ENCODE assay signal across 1 cellular context in genomic region chr13:48975926-48976676, GRCh38.
TF ChIP-seq lines count a peak whose summit lies in the region.

No MANE protein-coding gene starts in this region.

TF ChIP-seq in K562, 482 proteins besides CTCF, POLR2A, EP300 and RAD21 (continued from another document and continues in another):
- TF ChIP-seq NRF1 (conservative IDR thresholded peaks at IDR 0.05 in 1 of 2, IDR thresholded peaks at IDR 0.05 in 1 of 2) = peak; percentile 68 to 74
- no peak for TF ChIP-seq NR2F6 (CRISPR knock-in tag; IDR thresholded peaks at IDR 0.05)
- TF ChIP-seq KHSRP (IDR thresholded peaks at IDR 0.05) = no peak
- no peak for TF ChIP-seq DEAF1 (CRISPR knock-in tag; IDR thresholded peaks at IDR 0.05)
- TF ChIP-seq SNAPC5 (CRISPR knock-in tag; IDR thresholded peaks at IDR 0.05) = no peak
- no peak for TF ChIP-seq ARID2 (IDR thresholded peaks at IDR 0.05)
- no peak for TF ChIP-seq CREB1 (IDR thresholded peaks at IDR 0.05)
- 0 out of 2 replicates have a peak, but pooled peaks have one; percentile 32 for TF ChIP-seq CREB1 (CRISPR knock-in tag; IDR thresholded peaks at IDR 0.05)
- TF ChIP-seq ARID4B (CRISPR knock-in tag; IDR thresholded peaks at IDR 0.05) = peak; percentile 41; the same call in 1 of the 2 replicates
- TF ChIP-seq NFE2L1 (tag; IDR thresholded peaks at IDR 0.05; ENCODE audit: borderline replicate concordance, low read depth) = no peak
- TF ChIP-seq PREB (CRISPR knock-in tag; IDR thresholded peaks at IDR 0.05) = no peak
- TF ChIP-seq SRF (CRISPR knock-in tag; IDR thresholded peaks at IDR 0.05) = no peak
- TF ChIP-seq CBX5 (IDR thresholded peaks at IDR 0.05; ENCODE audit: borderline replicate concordance, low read depth) = no peak
- TF ChIP-seq RNF2 (IDR thresholded peaks at IDR 0.05) = peak; percentile 61
- 0 out of 4 replicates have a peak, but pooled peaks of 1 of the 2 experiments have one; percentile 21 for TF ChIP-seq KDM4B (IDR thresholded peaks at IDR 0.05; ENCODE audit: borderline replicate concordance in 2 of 2, low read depth in 1 of 2)
- TF ChIP-seq ZNF699 (CRISPR knock-in tag; IDR thresholded peaks at IDR 0.05; ENCODE audit: insufficient replicate concordance) = no peak
- TF ChIP-seq POLR2AphosphoS5 (IDR thresholded peaks at IDR 0.05; ENCODE audit: control insufficient read depth, insufficient read depth, low read depth, low read length) = peak; percentile 42
- peak; percentile 42 for TF ChIP-seq TAF9B (IDR thresholded peaks at IDR 0.05; ENCODE audit: partially characterized antibody)
- TF ChIP-seq PTTG1 (tag; IDR thresholded peaks at IDR 0.05; ENCODE audit: low read depth) = no peak
- TF ChIP-seq NR3C1 (CRISPR knock-in tag; IDR thresholded peaks at IDR 0.05) = no peak
- TF ChIP-seq ZNF431 (CRISPR knock-in tag; IDR thresholded peaks at IDR 0.05) = peak; percentile 35; the same call in 1 of the 2 replicates
- no peak for TF ChIP-seq RBM15 (IDR thresholded peaks at IDR 0.05; ENCODE audit: insufficient read depth, low read length)
- no peak for TF ChIP-seq E2F8 (IDR thresholded peaks at IDR 0.05; ENCODE audit: low read depth, partially characterized antibody)
- TF ChIP-seq ZBTB43 (CRISPR knock-in tag; IDR thresholded peaks at IDR 0.05) = no peak
- no peak for TF ChIP-seq SMAD1 (IDR thresholded peaks at IDR 0.05; ENCODE audit: low read depth, low read length, partially characterized antibody)
- TF ChIP-seq TEAD4 (IDR thresholded peaks at IDR 0.05; ENCODE audit: low read length) = peak; percentile 65; the same call in 1 of the 2 replicates
- TF ChIP-seq TEAD4 (CRISPR knock-in tag; IDR thresholded peaks at IDR 0.05; ENCODE audit: borderline replicate concordance) = no peak
- TF ChIP-seq RERE (CRISPR knock-in tag; IDR thresholded peaks at IDR 0.05; ENCODE audit: borderline replicate concordance) = 0 out of 2 replicates have a peak, but pooled peaks have one; percentile 45
- no peak for TF ChIP-seq ATF4 (CRISPR knock-in tag; IDR thresholded peaks at IDR 0.05)
- TF ChIP-seq CREM (IDR thresholded peaks at IDR 0.05; ENCODE audit: low read depth) = peak; percentile 6; the same call in 1 of the 2 replicates
- peak; percentile 71 for TF ChIP-seq CTBP1 (IDR thresholded peaks at IDR 0.05; ENCODE audit: borderline replicate concordance)
- TF ChIP-seq POLR2B (IDR thresholded peaks at IDR 0.05; ENCODE audit: low read depth, partially characterized antibody) = peak; percentile 58
- peak; percentile 47; the same call in 1 of the 2 replicates for TF ChIP-seq ZBTB7A (IDR thresholded peaks at IDR 0.05; ENCODE audit: borderline replicate concordance, control insufficient read depth, low read depth, low read length)
- no peak for TF ChIP-seq MITF (IDR thresholded peaks at IDR 0.05)
- no peak for TF ChIP-seq NR2C1 (IDR thresholded peaks at IDR 0.05)
- no peak for TF ChIP-seq NR2C1 (tag; IDR thresholded peaks at IDR 0.05)
- TF ChIP-seq TAF7 (tag; IDR thresholded peaks at IDR 0.05) = peak; percentile 34; the same call in 1 of the 2 replicates
- TF ChIP-seq KAT8 (IDR thresholded peaks at IDR 0.05; ENCODE audit: low read depth) = no peak
- TF ChIP-seq SIN3A (IDR thresholded peaks at IDR 0.05; ENCODE audit: borderline replicate concordance in 2 of 2, control insufficient read depth in 1 of 2, low read depth in 2 of 2, low read length in 2 of 2) = peak; percentile 10 to 55; a peak in 1 of 4 replicates
- TF ChIP-seq E2F5 (CRISPR knock-in tag; IDR thresholded peaks at IDR 0.05) = no peak
